Comparison of ENCODE assay signal across 1 cellular context in the genomic region with DNA sequence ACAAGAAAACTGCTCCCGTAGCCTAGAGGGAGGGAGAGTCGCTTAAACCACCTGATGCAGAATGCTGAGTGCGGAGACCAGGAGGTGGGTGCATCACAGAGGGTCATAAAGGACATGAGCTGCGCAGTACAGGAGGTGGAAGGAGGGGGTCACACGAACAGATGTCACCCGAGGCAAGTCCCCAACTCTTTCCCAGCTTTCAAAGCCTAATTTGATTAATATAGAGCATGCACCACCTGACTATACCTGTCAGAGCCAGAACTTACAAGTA.
TF ChIP-seq lines count a peak whose summit lies in the region.

No MANE protein-coding gene starts in this region.

TF ChIP-seq in K562, 482 proteins besides CTCF, POLR2A, EP300 and RAD21 (continued from another document):
- TF ChIP-seq, protein P1, sequence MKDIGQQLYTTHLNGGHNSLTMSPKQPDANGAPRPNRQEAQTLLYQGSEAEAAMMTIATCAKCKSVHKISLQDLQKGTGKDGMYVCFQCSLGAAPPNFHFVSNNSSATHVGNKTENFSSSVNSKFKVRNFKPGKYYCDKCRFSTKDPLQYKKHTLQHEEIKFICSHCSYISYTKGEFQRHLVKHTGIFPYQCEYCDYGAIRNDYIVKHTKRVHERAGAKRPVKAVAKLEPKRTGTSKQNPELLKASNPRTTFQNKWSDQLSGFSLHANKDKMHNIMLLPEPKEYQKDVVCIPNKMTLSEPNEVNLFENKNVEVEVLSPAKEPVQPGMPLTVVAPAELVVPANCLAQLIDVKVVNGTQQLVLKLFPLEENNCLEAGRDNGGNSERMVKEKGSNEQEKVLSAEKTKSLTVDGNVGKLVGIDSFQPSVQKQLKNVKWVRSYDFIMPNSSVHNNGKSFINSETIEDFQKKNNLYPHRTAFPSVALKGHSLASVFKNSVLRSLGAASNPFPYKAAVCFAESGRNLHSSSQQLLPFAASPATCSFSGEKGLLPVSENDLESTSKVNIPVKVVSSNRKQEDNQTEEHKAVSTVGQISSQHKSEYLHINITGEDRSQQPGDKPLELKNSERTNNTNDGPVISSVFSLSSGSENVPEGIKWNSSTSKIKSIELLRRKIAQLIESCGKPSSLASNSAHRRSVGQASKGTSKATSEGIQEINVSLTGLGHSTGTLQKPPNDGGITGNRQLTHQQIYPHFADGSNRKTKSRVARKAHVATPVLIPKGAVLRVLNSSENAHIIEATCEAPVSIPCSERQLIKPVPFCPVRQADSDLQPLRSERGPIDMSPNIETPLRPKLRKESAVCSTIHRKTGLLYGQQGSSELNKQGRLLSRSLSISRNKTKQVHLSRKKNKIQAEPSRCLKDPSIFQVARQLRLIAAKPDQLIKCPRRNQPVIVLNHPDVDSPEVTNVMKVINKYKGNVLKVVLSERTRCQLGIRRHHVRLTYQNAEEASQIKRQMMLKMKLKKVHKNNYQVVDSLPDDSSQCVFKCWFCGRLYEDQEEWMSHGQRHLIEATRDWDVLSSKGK (CRISPR knock-in tag; IDR thresholded peaks at IDR 0.05), result no peak
- TF ChIP-seq HDGF (IDR thresholded peaks at IDR 0.05), result no peak
